29 cellular contexts compared by ENCODE assay signal in the genomic region with DNA sequence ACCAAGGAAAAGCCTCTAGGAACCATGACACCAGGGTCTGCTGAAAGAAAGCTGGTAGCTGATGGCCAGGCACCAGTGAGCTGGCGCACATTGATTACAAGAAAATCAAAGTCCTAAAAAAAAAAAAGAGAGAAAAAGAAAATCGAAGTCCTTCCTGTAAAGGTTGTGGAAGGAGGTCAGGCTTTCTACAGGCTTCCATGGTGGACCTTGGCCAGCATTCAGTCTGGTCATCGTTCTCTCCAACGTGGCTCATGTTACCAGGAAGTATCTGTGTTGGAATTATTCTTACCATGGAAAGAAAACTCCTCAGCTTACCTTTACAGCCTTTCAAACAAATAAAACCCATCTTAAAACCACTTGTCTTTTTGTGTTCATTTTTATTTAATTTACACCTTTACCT.
"Had no signal": no experiment of that assay in that cellular context is flagged by ENCODE, and none has a peak within 500 bp of the region (broad histone marks: within the 10 kb centered on the region; RNA-seq: fewer than 3 reads in every experiment).

No MANE protein-coding gene starts in this region.

- H3K9me3 ChIP-seq: adrenal gland, gastrocnemius medialis, neutrophil, prostate gland, spleen had no signal

- H3K9me3 Mint-ChIP-seq: activated naive CD8-positive, alpha-beta T cell treated with anti-CD3 and anti-CD28 coated beads for 36 hours; activated T-cell treated with anti-CD3 and anti-CD28 coated beads, Interleukin-2, amount 50 U/mL, for 72 hours; brain; effector memory CD8-positive, alpha-beta T cell; naive B cell; nephron progenitor cell had no signal

- H3K4me1 ChIP-seq: gastrocnemius medialis, prostate gland, spleen, tibial nerve had no signal

- H3K27me3 Mint-ChIP-seq: activated naive CD8-positive, alpha-beta T cell treated with anti-CD3 and anti-CD28 coated beads for 36 hours had no signal

- H3K4me3 Mint-ChIP-seq: activated naive CD8-positive, alpha-beta T cell treated with anti-CD3 and anti-CD28 coated beads for 36 hours; activated T-cell treated with anti-CD3 and anti-CD28 coated beads, Interleukin-2, amount 50 U/mL, for 72 hours; brain; effector memory CD8-positive, alpha-beta T cell; naive B cell; nephron progenitor cell had no signal

- H3K4me1 Mint-ChIP-seq: activated naive CD8-positive, alpha-beta T cell treated with anti-CD3 and anti-CD28 coated beads for 36 hours; brain had no signal

- H3K27ac Mint-ChIP-seq: activated naive CD8-positive, alpha-beta T cell treated with anti-CD3 and anti-CD28 coated beads for 36 hours; activated T-cell treated with anti-CD3 and anti-CD28 coated beads, Interleukin-2, amount 50 U/mL, for 72 hours; effector memory CD8-positive, alpha-beta T cell; naive B cell; nephron progenitor cell had no signal

- FAIRE-seq: kidney had no signal

- ATAC-seq: activated T-cell treated with anti-CD3 and anti-CD28 coated beads, Interleukin-2, amount 50 U/mL, for 72 hours; effector memory CD8-positive, alpha-beta T cell; gastrocnemius medialis had no signal

- DNase-seq: activated CD4-positive, alpha-beta T cell treated with anti-CD3 and anti-CD28 coated beads for 4 hours; activated CD4-positive, alpha-beta T cell treated with anti-CD3 and anti-CD28 coated beads, Interleukin-2, amount 50 U/mL, for 4 hours; activated CD4-positive, CD25-positive, alpha-beta regulatory T cell; activated effector memory CD4-positive, alpha-beta T cell treated with Interleukin-2 at 50 U/mL for 16 hours; activated naive CD4-positive, alpha-beta T cell treated with Interleukin-2 at 50 U/mL for 16 hours; activated naive CD8-positive, alpha-beta T cell treated with anti-CD3 and anti-CD28 coated beads for 36 hours; activated T-cell treated with anti-CD3 and anti-CD28 coated beads for 4 hours; activated T-cell treated with anti-CD3 and anti-CD28 coated beads, Interleukin-2, amount 50 U/mL, for 72 hours; adrenal gland; aorta; cerebellar nuclear complex; dorsolateral prefrontal cortex; effector memory CD8-positive, alpha-beta T cell; erythroblast; gastrocnemius medialis; glutamatergic neuron; kidney; naive B cell; nephron progenitor cell; spleen; stimulated activated naive CD4-positive, alpha-beta T cell; T-helper 1 cell had no signal

- H3K27me3 ChIP-seq: adrenal gland, cardiac muscle cell, gastrocnemius medialis, neutrophil, spleen, tibial nerve had no signal

- H3K36me3 ChIP-seq: adrenal gland, cardiac muscle cell, gastrocnemius medialis, neutrophil, prostate gland, spleen, tibial nerve had no signal

- H3K27ac ChIP-seq: adrenal gland, cardiac muscle cell, coronary artery, dorsolateral prefrontal cortex, gastrocnemius medialis, neutrophil, prostate gland, spleen had no signal

- H3K4me3 ChIP-seq: adrenal gland, cardiac muscle cell, coronary artery, dorsolateral prefrontal cortex, gastrocnemius medialis, lung, prostate gland, spleen, tibial nerve had no signal

- H3K36me3 Mint-ChIP-seq: activated naive CD8-positive, alpha-beta T cell treated with anti-CD3 and anti-CD28 coated beads for 36 hours; brain; naive B cell had no signal
